ENCODE assay signal across 17 cellular contexts in the genomic region with DNA sequence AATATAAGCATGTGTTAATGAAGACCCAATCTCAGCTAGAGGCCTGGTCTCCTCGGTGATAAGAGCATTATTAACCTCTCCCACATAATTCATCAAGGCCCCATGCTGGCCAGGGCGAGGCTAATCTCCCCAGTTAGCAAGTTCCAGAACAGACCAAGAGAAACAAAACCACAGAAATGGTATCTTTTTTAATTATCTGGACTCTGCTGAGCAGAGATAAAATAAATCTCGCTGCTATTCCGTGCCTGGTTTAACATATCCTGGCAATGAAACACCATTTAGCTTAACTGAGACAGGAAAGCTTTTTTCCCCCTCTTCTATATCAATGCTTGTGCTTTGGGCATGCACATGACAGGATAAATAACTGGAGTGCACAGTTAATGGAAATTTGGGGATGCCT.
"Had no signal": no experiment of that assay in that cellular context is flagged by ENCODE, and none has a peak within 500 bp of the region (broad histone marks: within the 10 kb centered on the region; RNA-seq: fewer than 3 reads in every experiment).

No MANE protein-coding gene starts in this region.

- H3K27ac ChIP-seq: brain microvascular endothelial cell, foreskin keratinocyte, left lung, neural progenitor cell, pancreas, stomach had no signal

- H3K4me1 ChIP-seq: left lung had no signal

- H3K27ac Mint-ChIP-seq: activated CD8-positive, alpha-beta T cell treated with anti-CD3 and anti-CD28 coated beads, Interleukin-2, amount 10 ng/mL, durations not matched to agents 7 days and 5 days; activated naive CD4-positive, alpha-beta T cell treated with anti-CD3 and anti-CD28 coated beads for 36 hours; memory B cell; neural progenitor cell; T-helper 2 cell treated with Interferon-gamma antibody and Interleukin-4, amounts not matched to agents 5 μg/mL and 100 μg/mL, for 36 hours had no signal

- DNase-seq: activated CD4-positive, alpha-beta T cell treated with anti-CD3 and anti-CD28 coated beads for 4 hours; activated CD8-positive, alpha-beta T cell treated with anti-CD3 and anti-CD28 coated beads, Interleukin-2, amount 10 ng/mL, durations not matched to agents 7 days and 5 days; activated naive CD4-positive, alpha-beta T cell treated with anti-CD3 and anti-CD28 coated beads for 36 hours; adrenal gland; brain microvascular endothelial cell; cerebellar nuclear complex; dermis blood vessel endothelial cell; foreskin keratinocyte; head of caudate nucleus; left lung; pancreas; retina; stomach had no signal

- H3K9me3 Mint-ChIP-seq: activated naive CD4-positive, alpha-beta T cell treated with anti-CD3 and anti-CD28 coated beads for 36 hours; memory B cell; neural progenitor cell had no signal

- H3K27me3 ChIP-seq: adrenal gland, brain microvascular endothelial cell, foreskin keratinocyte, left lung, neural progenitor cell, pancreas, stomach had no signal

- H3K4me3 Mint-ChIP-seq: activated CD8-positive, alpha-beta T cell treated with anti-CD3 and anti-CD28 coated beads, Interleukin-2, amount 10 ng/mL, durations not matched to agents 7 days and 5 days; activated naive CD4-positive, alpha-beta T cell treated with anti-CD3 and anti-CD28 coated beads for 36 hours; memory B cell; neural progenitor cell; T-helper 2 cell treated with Interferon-gamma antibody and Interleukin-4, amounts not matched to agents 5 μg/mL and 100 μg/mL, for 36 hours had no signal

- ATAC-seq: activated CD8-positive, alpha-beta T cell treated with anti-CD3 and anti-CD28 coated beads, Interleukin-2, amount 10 ng/mL, durations not matched to agents 7 days and 5 days; esophagus mucosa; foreskin keratinocyte; left lung; pancreas had no signal

- H3K27me3 Mint-ChIP-seq: memory B cell had no signal

- H3K4me3 ChIP-seq: adrenal gland, left lung, neural progenitor cell, pancreas, stomach had no signal

- H3K36me3 Mint-ChIP-seq: neural progenitor cell had no signal

- H3K36me3 ChIP-seq: adrenal gland, brain microvascular endothelial cell, left lung, neural progenitor cell, pancreas, stomach had no signal

- H3K9me3 ChIP-seq: adrenal gland, left lung, pancreas, stomach had no signal
